In the genomic region with DNA sequence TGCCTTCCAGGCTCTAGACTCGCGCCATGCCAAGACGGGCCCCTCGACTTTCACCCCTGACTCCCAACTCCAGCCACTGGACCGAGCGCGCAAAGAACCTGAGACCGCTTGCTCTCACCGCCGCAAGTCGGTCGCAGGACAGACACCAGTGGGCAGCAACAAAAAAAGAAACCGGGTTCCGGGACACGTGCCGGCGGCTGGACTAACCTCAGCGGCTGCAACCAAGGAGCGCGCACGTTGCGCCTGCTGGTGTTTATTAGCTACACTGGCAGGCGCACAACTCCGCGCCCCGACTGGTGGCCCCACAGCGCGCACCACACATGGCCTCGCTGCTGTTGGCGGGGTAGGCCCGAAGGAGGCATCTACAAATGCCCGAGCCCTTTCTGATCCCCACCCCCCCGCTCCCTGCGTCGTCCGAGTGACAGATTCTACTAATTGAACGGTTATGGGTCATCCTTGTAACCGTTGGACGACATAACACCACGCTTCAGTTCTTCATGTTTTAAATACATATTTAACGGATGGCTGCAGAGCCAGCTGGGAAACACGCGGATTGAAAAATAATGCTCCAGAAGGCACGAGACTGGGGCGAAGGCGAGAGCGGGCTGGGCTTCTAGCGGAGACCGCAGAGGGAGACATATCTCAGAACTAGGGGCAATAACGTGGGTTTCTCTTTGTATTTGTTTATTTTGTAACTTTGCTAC, we compare ENCODE assay signal across 13 cellular contexts. TPM values are rescaled to one million over a fixed set of nuclear protein-coding genes. Genes with fewer than 3 reads are reported as not detected.
DNase-seq lines count a peak whose midpoint lies in the region; ATAC-seq and TF ChIP-seq lines count a peak whose summit lies in the region.
"Had no signal": no experiment of that assay in that cellular context is flagged by ENCODE, and none has a peak within 500 bp of the region (broad histone marks: within the 10 kb centered on the region; RNA-seq: fewer than 3 reads in every experiment).

No MANE protein-coding gene starts in this region.

- no peak for DNase-seq in CD4-positive, alpha-beta T cell
- peak; percentile 75 for DNase-seq in H7
- DNase-seq in anterior cingulate cortex (lab: John Stamatoyannopoulos, UW), result peak in 37 of 58 donors; percentile 12 to 68 (median 35)
- no peak for DNase-seq in naive B cell
- DNase-seq in transverse colon, result no peak
- DNase-seq: aorta, DND-41, mammary epithelial cell, NCI-H1092 treated with DMSO at 0.1 percent for 48 hours had no signal

- no peaks in the 10 kb centered on the region for H3K9me3 ChIP-seq in CD4-positive, alpha-beta T cell (ENCODE audit: control insufficient read depth, low read length)
- no peaks in the 10 kb centered on the region for H3K9me3 ChIP-seq in transverse colon
- H3K9me3 ChIP-seq: esophagus muscularis mucosa had no signal

- in situ Hi-C loops in transverse colon (cut with MboI; ENCODE audit: low pct_ligation_motif_present in 1 of 4, low pct_unique_long_range_greater_than_20kb in 1 of 4, low sequenced_read_pairs in 3 of 4), result no loop called here

- no peak for ATAC-seq in CD4-positive, alpha-beta T cell (ENCODE audit: poor library complexity)
- ATAC-seq in naive B cell (ENCODE audit: low read depth in 2 of 2) (no peak), GM21576 (IDR thresholded peaks at IDR 0.05; ENCODE audit: unreplicated experiment) (no peak), GM21390 (IDR thresholded peaks at IDR 0.05; ENCODE audit: unreplicated experiment) (no peak), HG03159 (IDR thresholded peaks at IDR 0.05; ENCODE audit: unreplicated experiment) (no peak)

- peaks cover 96% of the 10 kb centered on the region for H3K27me3 ChIP-seq in CD4-positive, alpha-beta T cell (ENCODE audit: control insufficient read depth, insufficient read depth, low read length)
- H3K27me3 ChIP-seq in H7 (ENCODE audit: control insufficient read depth, insufficient read depth, low read length) (peaks cover 99% of the 10 kb centered on the region), transverse colon (peaks cover 100% of the 10 kb centered on the region)

- POLR2A ChIA-PET in CD4-positive, alpha-beta T cell (lab: Charles Lee), result no interaction called here

- no peak overlapping the region for H3K27ac Mint-ChIP-seq in CD4-positive, alpha-beta T cell
- H3K27ac Mint-ChIP-seq in naive B cell, result peak overlapping the region in 3 of 6 donors; percentile 22 to 98 (median 49)

- H3K4me3 Mint-ChIP-seq in CD4-positive, alpha-beta T cell, result peak overlapping the region; percentile 66
- H3K4me3 Mint-ChIP-seq in naive B cell, result peak overlapping the region in 6 of 8 donors; percentile 17 to 86 (median 48)

- no peak for TF ChIP-seq CTCF in CD4-positive, alpha-beta T cell (IDR thresholded peaks at IDR 0.05)
- TF ChIP-seq CTCF in transverse colon (IDR thresholded peaks at IDR 0.05), result no peak

- no peaks in the 10 kb centered on the region for H3K9me3 Mint-ChIP-seq in CD4-positive, alpha-beta T cell
- peaks cover 0 to 7% (median 3%) of the 10 kb centered on the region in 7 donors for H3K9me3 Mint-ChIP-seq in naive B cell

- peaks cover 67% of the 10 kb centered on the region for H3K4me1 Mint-ChIP-seq in CD4-positive, alpha-beta T cell (ENCODE audit: low read depth)
- H3K4me1 Mint-ChIP-seq in naive B cell, result peaks cover 30 to 63% (median 55%) of the 10 kb centered on the region in 3 donors

- TF ChIP-seq POLR2A in transverse colon (IDR thresholded peaks at IDR 0.05), result no peak

- CTCF ChIA-PET in CD4-positive, alpha-beta T cell (lab: Charles Lee), result no interaction called here

- no peaks in the 10 kb centered on the region for H3K36me3 Mint-ChIP-seq in CD4-positive, alpha-beta T cell (ENCODE audit: low read depth)
- peaks cover 0 to 22% of the 10 kb centered on the region in 2 donors for H3K36me3 Mint-ChIP-seq in naive B cell

- peaks cover 0 to 54% (median 17%) of the 10 kb centered on the region in 4 donors for H3K4me1 ChIP-seq in transverse colon

- peaks cover 86% of the 10 kb centered on the region for H3K27me3 Mint-ChIP-seq in CD4-positive, alpha-beta T cell
- peaks cover 65 to 84% (median 76%) of the 10 kb centered on the region in 3 donors for H3K27me3 Mint-ChIP-seq in naive B cell

- no peak overlapping the region for H3K27ac ChIP-seq in CD4-positive, alpha-beta T cell (ENCODE audit: low read depth, low read length)
- H3K27ac ChIP-seq in transverse colon, result no peak overlapping the region
- H3K27ac ChIP-seq: esophagus muscularis mucosa had no signal

- 12 to 16% methylated on average over 11 to 50 of the region's 50 CpGs for WGBS in transverse colon (ENCODE audit: low coverage in 1 of 2), 2 donors

- H3K36me3 ChIP-seq in H7 (replicated peaks; ENCODE audit: control insufficient read depth, insufficient read depth, low read length), result no peaks in the 10 kb centered on the region
- no peaks in the 10 kb centered on the region for H3K36me3 ChIP-seq in transverse colon
- H3K36me3 ChIP-seq: esophagus muscularis mucosa had no signal

- peak overlapping the region; percentile 9; the same call in 1 of the 2 replicates for H3K4me3 ChIP-seq in H7 (ENCODE audit: insufficient read depth, low read depth, low read length)
- H3K4me3 ChIP-seq in transverse colon, result no peak overlapping the region

- intact Hi-C loops in CD4-positive, alpha-beta T cell (cut with DNase I, micrococcal nuclease), result no loop called here
- intact Hi-C loops in transverse colon (cut with DNase I; ENCODE audit: low total_unique reads), result no loop called here

- TF ChIP-seq EP300 in transverse colon (IDR thresholded peaks at IDR 0.05; ENCODE audit: low read depth), result no peak

RNA-seq across cellular contexts. Expression of gene OLIG2, which starts 2.0 kb away (rescaled TPM):
- not detected for total RNA-seq in CD4-positive, alpha-beta T cell
- 0.17 and 0.67 TPM in 2 replicates for total RNA-seq in H7 (2014; rRNA removed; shearing (Covaris generic))
- polyA plus RNA-seq in naive B cell (ENCODE audit: low read depth in 6 of 6), result not detected
- not detected for total RNA-seq in transverse colon
- total RNA-seq: aorta, esophagus muscularis mucosa, mammary epithelial cell had no signal
- polyA plus RNA-seq: aorta, mammary epithelial cell had no signal

RNA-seq across cellular contexts. Expression of gene OLIG1, which starts 46.2 kb away (rescaled TPM):
- total RNA-seq in CD4-positive, alpha-beta T cell, result not detected
- total RNA-seq in H7 (2014; rRNA removed; shearing (Covaris generic)), result 0.15 and 1.2 TPM in 2 replicates
- not detected for polyA plus RNA-seq in naive B cell (ENCODE audit: low read depth in 6 of 6)
- total RNA-seq in transverse colon, result not detected
- total RNA-seq: aorta, esophagus muscularis mucosa, mammary epithelial cell had no signal
- polyA plus RNA-seq: aorta, mammary epithelial cell had no signal

Comparison
In these comparisons a context has a peak if more than half of its experiments do, and no peak if none do; other contexts are left out.
1. DNase-seq: peak in H7 (single experiment) and anterior cingulate cortex (37 of 58); none in CD4-positive, alpha-beta T cell (0 of 10), naive B cell (single experiment) and transverse colon (single experiment).